33 cellular contexts compared by ENCODE assay signal in genomic region chr10:25851548-25851947, GRCh38.
"Had no signal": no experiment of that assay in that cellular context is flagged by ENCODE, and none has a peak within 500 bp of the region (broad histone marks: within the 10 kb centered on the region; RNA-seq: fewer than 3 reads in every experiment).

No MANE protein-coding gene starts in this region.

- H3K4me1 ChIP-seq: adrenal gland, body of pancreas, breast epithelium had no signal

- DNase-seq: activated B cell treated with CpG ODN at 0.5 μM for 24 hours; activated CD4-positive, alpha-beta memory T cell treated with anti-CD3 and anti-CD28 coated beads for 36 hours; activated CD4-positive, alpha-beta T cell treated with anti-CD3 and anti-CD28 coated beads for 4 hours; activated CD4-positive, alpha-beta T cell treated with anti-CD3 and anti-CD28 coated beads, Interleukin-2, amount 50 U/mL, for 1 hour; activated CD4-positive, alpha-beta T cell treated with anti-CD3 and anti-CD28 coated beads, Interleukin-2, amount 50 U/mL, for 4 hours; activated CD4-positive, CD25-positive, alpha-beta regulatory T cell treated with anti-CD3 and anti-CD28 coated beads, Interleukin-2, amount 50 U/mL, for 72 hours; activated CD8-positive, alpha-beta memory T cell treated with anti-CD3 and anti-CD28 coated beads, Interleukin-2, amount 50 U/mL, for 4 hours; activated CD8-positive, alpha-beta T cell treated with anti-CD3 and anti-CD28 coated beads for 36 hours; activated effector memory CD4-positive, alpha-beta T cell treated with anti-CD3 and anti-CD28 coated beads, Interleukin-2, amount 50 U/mL, for 16 hours; activated gamma-delta T cell treated with Interleukin-2 at 50 U/mL for 16 hours; activated naive CD4-positive, alpha-beta T cell; activated naive CD4-positive, alpha-beta T cell treated with anti-CD3 and anti-CD28 coated beads for 36 hours; activated naive CD4-positive, alpha-beta T cell treated with anti-CD3 and anti-CD28 coated beads, Interleukin-2, amount 50 U/mL, for 16 hours; activated naive CD8-positive, alpha-beta T cell treated with anti-CD3 and anti-CD28 coated beads for 36 hours; activated T-cell treated with anti-CD3 and anti-CD28 coated beads for 4 hours; activated T-cell treated with anti-CD3 and anti-CD28 coated beads, Interleukin-2, amount 50 U/mL, for 1 hour; activated T-cell treated with anti-CD3 and anti-CD28 coated beads, Interleukin-2, amount 50 U/mL, for 4 hours; activated T-cell treated with anti-CD3 and anti-CD28 coated beads, Interleukin-2, amount 50 U/mL, for 72 hours; adrenal gland; amniotic stem cell; aorta; body of pancreas; brain microvascular endothelial cell; central memory CD4-positive, alpha-beta T cell; T-cell; T-helper 2 cell; T-helper 9 cell had no signal

- ATAC-seq: activated CD8-positive, alpha-beta T cell treated with anti-CD3 and anti-CD28 coated beads for 36 hours; activated naive CD4-positive, alpha-beta T cell treated with anti-CD3 and anti-CD28 coated beads, Interleukin-2, amount 50 U/mL, for 72 hours; activated T-cell treated with anti-CD3 and anti-CD28 coated beads, Interleukin-2, amount 50 U/mL, for 4 hours; activated T-cell treated with anti-CD3 and anti-CD28 coated beads, Interleukin-2, amount 50 U/mL, for 72 hours; activated T-helper 17 cell treated with anti-CD3 and anti-CD28 coated beads, Interleukin-2, amount 50 U/mL, for 72 hours; body of pancreas; T-cell had no signal

- H3K9me3 ChIP-seq: adrenal gland, body of pancreas, breast epithelium had no signal

- H3K36me3 Mint-ChIP-seq: activated CD4-positive, alpha-beta memory T cell treated with anti-CD3 and anti-CD28 coated beads for 36 hours; activated naive CD4-positive, alpha-beta T cell treated with anti-CD3 and anti-CD28 coated beads, Interleukin-2, amount 50 U/mL, for 72 hours; activated naive CD8-positive, alpha-beta T cell treated with anti-CD3 and anti-CD28 coated beads for 36 hours; T-cell had no signal

- H3K4me1 Mint-ChIP-seq: activated B cell treated with CpG ODN at 0.5 μM for 24 hours; activated naive CD8-positive, alpha-beta T cell treated with anti-CD3 and anti-CD28 coated beads for 36 hours; activated T-helper 17 cell treated with anti-CD3 and anti-CD28 coated beads, Interleukin-2, amount 50 U/mL, for 72 hours; T-cell had no signal

- H3K27ac ChIP-seq: adrenal gland, body of pancreas, brain microvascular endothelial cell, breast epithelium, VCaP had no signal

- H3K9me3 Mint-ChIP-seq: activated CD4-positive, alpha-beta memory T cell treated with anti-CD3 and anti-CD28 coated beads for 36 hours; activated T-cell treated with anti-CD3 and anti-CD28 coated beads, Interleukin-2, amount 50 U/mL, for 4 hours; activated T-cell treated with anti-CD3 and anti-CD28 coated beads, Interleukin-2, amount 50 U/mL, for 72 hours; activated T-helper 1 cell treated with anti-CD3 and anti-CD28 coated beads, Interleukin-12 subunit alpha, Interleukin-12 subunit beta, Interleukin-2, Interleukin-4 antibody, amounts not matched to agents 30 ng/mL and 10 ng/mL and 1 ng/mL, durations not matched to agents 14 hours and 24 hours and 36 hours; T-helper 2 cell treated with Interferon-gamma antibody and Interleukin-4, amounts not matched to agents 5 μg/mL and 100 μg/mL, for 36 hours had no signal

- H3K27ac Mint-ChIP-seq: activated B cell treated with CpG ODN at 0.5 μM for 24 hours; activated CD4-positive, alpha-beta memory T cell treated with anti-CD3 and anti-CD28 coated beads for 36 hours; activated CD8-positive, alpha-beta T cell treated with anti-CD3 and anti-CD28 coated beads for 36 hours; activated naive CD4-positive, alpha-beta T cell treated with anti-CD3 and anti-CD28 coated beads for 36 hours; activated naive CD4-positive, alpha-beta T cell treated with anti-CD3 and anti-CD28 coated beads, Interleukin-2, amount 50 U/mL, for 72 hours; activated naive CD8-positive, alpha-beta T cell treated with anti-CD3 and anti-CD28 coated beads for 36 hours; activated T-cell treated with anti-CD3 and anti-CD28 coated beads, Interleukin-2, amount 50 U/mL, for 72 hours; activated T-helper 1 cell treated with anti-CD3 and anti-CD28 coated beads, Interleukin-12 subunit alpha, Interleukin-12 subunit beta, Interleukin-2, Interleukin-4 antibody, amounts not matched to agents 30 ng/mL and 10 ng/mL and 1 ng/mL, durations not matched to agents 14 hours and 24 hours and 36 hours; activated T-helper 17 cell treated with anti-CD3 and anti-CD28 coated beads, Interleukin-2, amount 50 U/mL, for 72 hours; T-cell; T-helper 2 cell treated with Interferon-gamma antibody and Interleukin-4, amounts not matched to agents 5 μg/mL and 100 μg/mL, for 36 hours had no signal

- H3K4me3 Mint-ChIP-seq: activated B cell treated with CpG ODN at 0.5 μM for 24 hours; activated CD4-positive, alpha-beta memory T cell treated with anti-CD3 and anti-CD28 coated beads for 36 hours; activated CD8-positive, alpha-beta T cell treated with anti-CD3 and anti-CD28 coated beads for 36 hours; activated naive CD4-positive, alpha-beta T cell treated with anti-CD3 and anti-CD28 coated beads for 36 hours; activated naive CD8-positive, alpha-beta T cell treated with anti-CD3 and anti-CD28 coated beads for 36 hours; activated T-cell treated with anti-CD3 and anti-CD28 coated beads, Interleukin-2, amount 50 U/mL, for 4 hours; activated T-cell treated with anti-CD3 and anti-CD28 coated beads, Interleukin-2, amount 50 U/mL, for 72 hours; activated T-helper 1 cell treated with anti-CD3 and anti-CD28 coated beads, Interleukin-12 subunit alpha, Interleukin-12 subunit beta, Interleukin-2, Interleukin-4 antibody, amounts not matched to agents 30 ng/mL and 10 ng/mL and 1 ng/mL, durations not matched to agents 14 hours and 24 hours and 36 hours; activated T-helper 17 cell treated with anti-CD3 and anti-CD28 coated beads, Interleukin-2, amount 50 U/mL, for 72 hours; T-cell; T-helper 2 cell treated with Interferon-gamma antibody and Interleukin-4, amounts not matched to agents 5 μg/mL and 100 μg/mL, for 36 hours had no signal

- H3K27me3 ChIP-seq: body of pancreas, brain microvascular endothelial cell, breast epithelium had no signal

- H3K36me3 ChIP-seq: adrenal gland, brain microvascular endothelial cell, breast epithelium had no signal

- H3K4me3 ChIP-seq: adrenal gland, body of pancreas, breast epithelium had no signal
